Comparison of ENCODE assay signal across 18 cellular contexts in genomic region chr20:63599396-63600050, GRCh38. TPM values are rescaled to one million over a fixed set of nuclear protein-coding genes. Genes with fewer than 3 reads are reported as not detected.
DNase-seq lines count a peak whose midpoint lies in the region; ATAC-seq and FAIRE-seq lines count a peak whose summit lies in the region.
"Had no signal": no experiment of that assay in that cellular context is flagged by ENCODE, and none has a peak within 500 bp of the region (broad histone marks: within the 10 kb centered on the region; RNA-seq: fewer than 3 reads in every experiment).

No MANE protein-coding gene starts in this region.

- peaks cover 33% of the 10 kb centered on the region for H3K36me3 ChIP-seq in CD4-positive, alpha-beta memory T cell (ENCODE audit: insufficient read depth, low read length)

- H3K36me3 Mint-ChIP-seq in central memory CD8-positive, alpha-beta T cell (ENCODE audit: insufficient read depth) = peaks cover 39% of the 10 kb centered on the region
- peaks cover 23% of the 10 kb centered on the region for H3K36me3 Mint-ChIP-seq in memory B cell
- peaks cover 39 to 43% of the 10 kb centered on the region in 2 donors for H3K36me3 Mint-ChIP-seq in CD4-positive, alpha-beta memory T cell

- H3K4me1 ChIP-seq in CD4-positive, alpha-beta memory T cell (ENCODE audit: insufficient read depth, low read length) = no peaks in the 10 kb centered on the region

- CTCF ChIA-PET in CD4-positive, alpha-beta memory T cell (lab: Charles Lee; ENCODE audit: partially characterized antibody) = no interaction called here

- no peak for ATAC-seq in central memory CD8-positive, alpha-beta T cell (replicated peaks; ENCODE audit: extremely low read depth, poor library complexity, severe bottlenecking)
- no peak for ATAC-seq in memory B cell (ENCODE audit: low read depth)

- DNase-seq in HTR-8/SVneo (ENCODE audit: insufficient read length, low spot score) = no peak
- no peak for DNase-seq in central memory CD8-positive, alpha-beta T cell (ENCODE audit: low spot score in 2 of 2)
- no peak for DNase-seq in memory B cell (ENCODE audit: low spot score in 2 of 2)
- DNase-seq in retina = no peak
- DNase-seq in activated naive CD4-positive, alpha-beta T cell treated with anti-CD3 and anti-CD28 coated beads, Interleukin-2, amount 50 U/mL, for 16 hours = no peak
- no peak for DNase-seq in NCI-H128 (lab: John Stamatoyannopoulos, UW; ENCODE audit: unreplicated experiment)
- DNase-seq in CD4-positive, alpha-beta memory T cell = no peak
- DNase-seq: C1 segment of cervical spinal cord; CD4-positive, alpha-beta T cell; DMS153; DMS79 treated with DMSO at 0.1 percent for 48 hours had no signal

- no peak overlapping the region for H3K4me3 Mint-ChIP-seq in central memory CD8-positive, alpha-beta T cell
- no peak overlapping the region for H3K4me3 Mint-ChIP-seq in memory B cell
- H3K4me3 Mint-ChIP-seq in CD4-positive, alpha-beta memory T cell = no peak overlapping the region
- H3K4me3 Mint-ChIP-seq: B cell; CD4-positive, alpha-beta T cell had no signal

- peak overlapping the region; percentile 41 for H3K27ac Mint-ChIP-seq in central memory CD8-positive, alpha-beta T cell (ENCODE audit: low read depth)
- peak overlapping the region; percentile 18 for H3K27ac Mint-ChIP-seq in memory B cell
- peak overlapping the region in 2 of 7 donors; percentile 36 to 53 for H3K27ac Mint-ChIP-seq in CD4-positive, alpha-beta memory T cell
- H3K27ac Mint-ChIP-seq: B cell; CD4-positive, alpha-beta T cell had no signal

- no peaks in the 10 kb centered on the region for H3K27me3 Mint-ChIP-seq in central memory CD8-positive, alpha-beta T cell
- H3K27me3 Mint-ChIP-seq in memory B cell = no peaks in the 10 kb centered on the region
- H3K27me3 Mint-ChIP-seq in CD4-positive, alpha-beta memory T cell = no peaks in the 10 kb centered on the region
- H3K27me3 Mint-ChIP-seq: B cell; CD4-positive, alpha-beta T cell had no signal

- no peak overlapping the region for H3K27ac ChIP-seq in CD4-positive, alpha-beta memory T cell (ENCODE audit: low read depth, low read length)
- H3K27ac ChIP-seq: GM23248 had no signal

- no peaks in the 10 kb centered on the region for H3K9me3 ChIP-seq in CD4-positive, alpha-beta memory T cell (ENCODE audit: control insufficient read depth in 1 of 2, low read length in 2 of 2)

- intact Hi-C loops in CD4-positive, alpha-beta memory T cell (cut with micrococcal nuclease) = no loop called here

- POLR2A ChIA-PET in CD4-positive, alpha-beta memory T cell (lab: Charles Lee; ENCODE audit: partially characterized antibody) = interaction anchor here (2.1 kb wide), 1 partner anchor 28 kb away, joined by 5 read pairs; the partner anchor contains the start of gene GMEB2

- H3K27me3 ChIP-seq in CD4-positive, alpha-beta memory T cell (ENCODE audit: insufficient read depth, low read length) = no peaks in the 10 kb centered on the region

- no peak overlapping the region for H3K4me3 ChIP-seq in CD4-positive, alpha-beta memory T cell (ENCODE audit: low read length in 2 of 2)
- H3K4me3 ChIP-seq: GM23248 had no signal

- FAIRE-seq in HTR-8/SVneo (lab: Jason Lieb, UNC) = peak; percentile 70
- FAIRE-seq: A204.1, D721Med, G401.6, GM12891 had no signal

- no peaks in the 10 kb centered on the region for H3K9me3 Mint-ChIP-seq in central memory CD8-positive, alpha-beta T cell
- H3K9me3 Mint-ChIP-seq in memory B cell = no peaks in the 10 kb centered on the region
- peaks cover 0 to 3% (median 0%) of the 10 kb centered on the region in 8 donors for H3K9me3 Mint-ChIP-seq in CD4-positive, alpha-beta memory T cell
- H3K9me3 Mint-ChIP-seq: CD4-positive, alpha-beta T cell had no signal

- peaks cover 10% of the 10 kb centered on the region for H3K4me1 Mint-ChIP-seq in central memory CD8-positive, alpha-beta T cell
- H3K4me1 Mint-ChIP-seq in memory B cell = peaks cover 7% of the 10 kb centered on the region
- H3K4me1 Mint-ChIP-seq in CD4-positive, alpha-beta memory T cell = peaks cover 0 to 13% (median 6%) of the 10 kb centered on the region in 4 donors

RNA-seq across cellular contexts. Expression of gene HELZ2, which starts 25.5 kb away (rescaled TPM):
- total RNA-seq in CD4-positive, alpha-beta memory T cell = 10 to 100 TPM; 39.6 to 45.4 TPM
- polyA plus RNA-seq in CD4-positive, alpha-beta memory T cell = 1 to 10 TPM; 2.0 to 6.4 TPM

RNA-seq across cellular contexts. Expression of gene GMEB2, which starts 27.4 kb away (rescaled TPM):
- total RNA-seq in CD4-positive, alpha-beta memory T cell = 10 to 100 TPM; 24.4 to 26.4 TPM
- polyA plus RNA-seq in CD4-positive, alpha-beta memory T cell = 10 to 100 TPM in 1 of 2 donors, 1 to 10 TPM in 1; 4.5 to 16.6 TPM

RNA-seq across cellular contexts. Expression of gene FNDC11, which starts 45.6 kb away (rescaled TPM):
- total RNA-seq in CD4-positive, alpha-beta memory T cell = 1 to 10 TPM in 1 of 2 experiments, under 1 TPM in 1; 0.38 to 1.2 TPM
- 1 to 10 TPM in 1 of 2 donors, under 1 TPM in 1; 0.41 to 1.5 TPM for polyA plus RNA-seq in CD4-positive, alpha-beta memory T cell
- total RNA-seq: HT1080 had no signal

RNA-seq across cellular contexts. Expression of gene SRMS, which starts 52.0 kb away (rescaled TPM):
- total RNA-seq in CD4-positive, alpha-beta memory T cell = not detected
- polyA plus RNA-seq in CD4-positive, alpha-beta memory T cell = not detected
- total RNA-seq: CD4-positive, alpha-beta T cell; GM23248; HT1080 had no signal
- polyA plus RNA-seq: GM23248 had no signal

RNA-seq across cellular contexts. Expression of gene STMN3, which starts 53.7 kb away (rescaled TPM):
- total RNA-seq in CD4-positive, alpha-beta memory T cell = 100 to 1,000 TPM; 110 to 120 TPM
- 10 to 100 TPM; 18.9 to 30.5 TPM for polyA plus RNA-seq in CD4-positive, alpha-beta memory T cell
